Comparison of ENCODE assay signal across 11 cellular contexts in the genomic region with DNA sequence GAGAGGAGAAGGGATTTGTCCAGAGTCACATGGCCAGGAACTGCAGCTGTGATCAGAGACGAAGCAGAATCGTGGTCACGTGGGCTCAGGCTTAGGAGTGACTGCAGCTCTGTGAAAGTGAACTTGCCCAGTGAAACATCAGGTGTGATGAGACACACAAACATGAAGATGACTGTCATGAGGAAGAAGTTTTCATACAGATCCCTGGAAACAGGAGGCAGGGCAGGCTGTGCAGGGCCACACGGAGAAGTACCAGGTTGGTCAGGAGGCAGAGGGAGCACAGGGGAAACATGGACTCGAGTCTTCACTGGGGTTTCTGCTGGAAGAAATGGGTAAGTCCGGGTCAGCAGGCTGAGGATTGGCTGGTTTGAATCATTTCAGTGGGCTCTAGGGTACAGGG.
DNase-seq lines count a peak whose midpoint lies in the region; ATAC-seq and TF ChIP-seq lines count a peak whose summit lies in the region.
"Had no signal": no experiment of that assay in that cellular context is flagged by ENCODE, and none has a peak within 500 bp of the region (broad histone marks: within the 10 kb centered on the region; RNA-seq: fewer than 3 reads in every experiment).

No MANE protein-coding gene starts in this region.

- H3K27me3 Mint-ChIP-seq in CD14-positive monocyte (ENCODE audit: low read depth in 3 of 3): peaks cover 5 to 8% (median 7%) of the 10 kb centered on the region in 3 donors
- H3K27me3 Mint-ChIP-seq in CD4-positive, CD25-positive, alpha-beta regulatory T cell: peaks cover 5% of the 10 kb centered on the region

- no peak for ATAC-seq in CD4-positive, CD25-positive, alpha-beta regulatory T cell (ENCODE audit: low read depth in 2 of 2)
- ATAC-seq: A549 had no signal

- no peaks in the 10 kb centered on the region for H3K36me3 Mint-ChIP-seq in CD14-positive monocyte
- H3K36me3 Mint-ChIP-seq in CD4-positive, CD25-positive, alpha-beta regulatory T cell: peaks cover 3% of the 10 kb centered on the region

- intact Hi-C loops in CD14-positive monocyte (cut with micrococcal nuclease) (no loop called here), esophagus muscularis mucosa (cut with DNase I) (no loop called here), posterior vena cava (cut with DNase I) (no loop called here)

- TF ChIP-seq CTCF in CD14-positive monocyte (IDR thresholded peaks at IDR 0.05) (no peak), esophagus muscularis mucosa (IDR thresholded peaks at IDR 0.05) (no peak)

- 80% methylated on average over 6 of the region's 6 CpGs for WGBS in esophagus muscularis mucosa

- no peak overlapping the region for H3K4me3 Mint-ChIP-seq in CD14-positive monocyte
- no peak overlapping the region for H3K4me3 Mint-ChIP-seq in CD4-positive, CD25-positive, alpha-beta regulatory T cell

- peaks cover 0 to 11% of the 10 kb centered on the region in 2 experiments for H3K9me3 ChIP-seq in CD4-positive, CD25-positive, alpha-beta regulatory T cell (ENCODE audit: control insufficient read depth in 2 of 2, low read length in 2 of 2)
- peaks cover 0 to 20% (median 5%) of the 10 kb centered on the region in 4 donors for H3K9me3 ChIP-seq in esophagus muscularis mucosa

- H3K4me1 ChIP-seq in CD4-positive, CD25-positive, alpha-beta regulatory T cell (ENCODE audit: control insufficient read depth, insufficient read depth, low read length, poor library complexity, severe bottlenecking): no peaks in the 10 kb centered on the region
- no peaks in the 10 kb centered on the region for H3K4me1 ChIP-seq in esophagus muscularis mucosa
- H3K4me1 ChIP-seq: A549, HAP-1 had no signal

- no peaks in the 10 kb centered on the region for H3K27me3 ChIP-seq in CD4-positive, CD25-positive, alpha-beta regulatory T cell (ENCODE audit: control insufficient read depth, insufficient read depth, low read length)
- no peaks in the 10 kb centered on the region for H3K27me3 ChIP-seq in esophagus muscularis mucosa

- no peak for TF ChIP-seq POLR2A in esophagus muscularis mucosa (IDR thresholded peaks at IDR 0.05; ENCODE audit: low read depth)

- H3K9me3 Mint-ChIP-seq in CD14-positive monocyte: peaks cover 4 to 36% (median 22%) of the 10 kb centered on the region in 7 donors
- peaks cover 0 to 14% (median 3%) of the 10 kb centered on the region in 7 donors for H3K9me3 Mint-ChIP-seq in CD4-positive, CD25-positive, alpha-beta regulatory T cell

- TF ChIP-seq EP300 in esophagus muscularis mucosa (IDR thresholded peaks at IDR 0.05): no peak

- no peaks in the 10 kb centered on the region for H3K4me1 Mint-ChIP-seq in CD14-positive monocyte
- peaks cover 0 to 6% (median 0%) of the 10 kb centered on the region in 4 donors for H3K4me1 Mint-ChIP-seq in CD4-positive, CD25-positive, alpha-beta regulatory T cell

- DNase-seq in CD14-positive monocyte (ENCODE audit: low spot score) (peak; percentile 15), esophagus muscularis mucosa (ENCODE audit: extremely low spot score) (peak; percentile 86), posterior vena cava (ENCODE audit: low spot score) (peak; percentile 53), activated T-cell treated with anti-CD3 and anti-CD28 coated beads for 4 hours (no peak), H4 (ENCODE audit: low spot score) (no peak), AG08395 (ENCODE audit: low spot score) (no peak)
- DNase-seq in CD4-positive, CD25-positive, alpha-beta regulatory T cell: no peak
- DNase-seq: GF-D8, GOT3 had no signal

- H3K27ac Mint-ChIP-seq in CD14-positive monocyte: no peak overlapping the region
- H3K27ac Mint-ChIP-seq in CD4-positive, CD25-positive, alpha-beta regulatory T cell: peak overlapping the region in 2 of 3 donors; percentile 33 to 82

- no peaks in the 10 kb centered on the region for H3K36me3 ChIP-seq in CD4-positive, CD25-positive, alpha-beta regulatory T cell (ENCODE audit: control insufficient read depth, insufficient read depth, low read length)
- H3K36me3 ChIP-seq in esophagus muscularis mucosa: no peaks in the 10 kb centered on the region
- H3K36me3 ChIP-seq: HAP-1 had no signal

- H3K4me3 ChIP-seq in CD4-positive, CD25-positive, alpha-beta regulatory T cell (ENCODE audit: low read depth, low read length): no peak overlapping the region
- no peak overlapping the region for H3K4me3 ChIP-seq in esophagus muscularis mucosa
- H3K4me3 ChIP-seq: A549, HAP-1 had no signal

- no peak overlapping the region for H3K27ac ChIP-seq in CD4-positive, CD25-positive, alpha-beta regulatory T cell (ENCODE audit: insufficient read depth, low read length, poor library complexity, severe bottlenecking)
- no peak overlapping the region for H3K27ac ChIP-seq in esophagus muscularis mucosa (replicated peaks in 1 of 4)
- H3K27ac ChIP-seq: A549 had no signal

Comparison
In these comparisons a context has a peak if more than half of its experiments do, and no peak if none do; other contexts are left out.
1. DNase-seq: peak in CD14-positive monocyte (single experiment), esophagus muscularis mucosa (single experiment) and posterior vena cava (single experiment); none in CD4-positive, CD25-positive, alpha-beta regulatory T cell (0 of 3), activated T-cell treated with anti-CD3 and anti-CD28 coated beads for 4 hours (single experiment), H4 (single experiment) and AG08395 (single experiment).
2. H3K27ac Mint-ChIP-seq: peak in CD4-positive, CD25-positive, alpha-beta regulatory T cell (2 of 3); none in CD14-positive monocyte (0 of 7).